Comparison of ENCODE assay signal across 10 cellular contexts in genomic region chr21:45019076-45019886, GRCh38. TPM values are rescaled to one million over a fixed set of nuclear protein-coding genes. Genes with fewer than 3 reads are reported as not detected.
DNase-seq lines count a peak whose midpoint lies in the region; ATAC-seq lines count a peak whose summit lies in the region.
"Had no signal": no experiment of that assay in that cellular context is flagged by ENCODE, and none has a peak within 500 bp of the region (broad histone marks: within the 10 kb centered on the region; RNA-seq: fewer than 3 reads in every experiment).

No MANE protein-coding gene starts in this region.

- 0 out of 2 replicates have a peak overlapping the region, but pooled peaks have one; percentile 22 for H3K9ac ChIP-seq in BLaER1

- intact Hi-C loops in left ventricle myocardium superior (cut with micrococcal nuclease) = no loop called here

- ATAC-seq in left ventricle myocardium superior = peak; percentile 67
- ATAC-seq in HG03565 (IDR thresholded peaks at IDR 0.05; ENCODE audit: unreplicated experiment) = no peak
- ATAC-seq in HG03457 (IDR thresholded peaks at IDR 0.05; ENCODE audit: unreplicated experiment) = no peak

- peaks cover 10% of the 10 kb centered on the region; the same call in 1 of the 2 replicates for H3K27me3 ChIP-seq in BLaER1

- H3K9me3 ChIP-seq in BLaER1 = peaks cover 27% of the 10 kb centered on the region

- H3K36me3 ChIP-seq in BLaER1 = peaks cover 35% of the 10 kb centered on the region

- DNase-seq in RPMI7951 (ENCODE audit: low read depth) (peak; percentile 42), left ventricle myocardium superior (peak; percentile 65), retina (peak; percentile 65), NCI-H1417 treated with DMSO at 0.1 percent for 48 hours (lab: John Stamatoyannopoulos, UW) (no peak)
- no peak for DNase-seq in activated T-cell treated with anti-CD3 and anti-CD28 coated beads, Interleukin-2, amount 50 U/mL, for 48 hours
- DNase-seq: activated CD4-positive, CD25-positive, alpha-beta regulatory T cell; NCI-H774 had no signal

- H3K4me3 ChIP-seq in BLaER1 = peak overlapping the region; percentile 53

- no peaks in the 10 kb centered on the region for H4K20me1 ChIP-seq in BLaER1

- H3K4me2 ChIP-seq in BLaER1 = peak overlapping the region; percentile 73

- H3K4me1 ChIP-seq in BLaER1 = peaks cover 65% of the 10 kb centered on the region

- no peak overlapping the region for H3K27ac ChIP-seq in BLaER1

RNA-seq across cellular contexts. Expression of gene ADARB1, which starts 55.1 kb away (rescaled TPM):
- total RNA-seq in RPMI7951 (2014; rRNA removed; shearing (Covaris generic)) = 1.2 and 1.3 TPM in 2 replicates
- total RNA-seq in left ventricle myocardium superior = 13.6 TPM

Comparison
In these comparisons a context has a peak if more than half of its experiments do, and no peak if none do; other contexts are left out.
1. DNase-seq: peak in RPMI7951 (single experiment), left ventricle myocardium superior (single experiment) and retina (single experiment); none in NCI-H1417 treated with DMSO at 0.1 percent for 48 hours (single experiment) and activated T-cell treated with anti-CD3 and anti-CD28 coated beads, Interleukin-2, amount 50 U/mL, for 48 hours (0 of 2).